Comparison of ENCODE assay signal across 10 cellular contexts in genomic region chr3:45560270-45561020, GRCh38. TPM values are rescaled to one million over a fixed set of nuclear protein-coding genes. Genes with fewer than 3 reads are reported as not detected.
A peak's percentile ranks its signal among the peaks of the same experiment; 100 is the strongest.
DNase-seq lines count a peak whose midpoint lies in the region; ATAC-seq and TF ChIP-seq lines count a peak whose summit lies in the region.
"Had no signal": no experiment of that assay in that cellular context is flagged by ENCODE, and none has a peak within 500 bp of the region (broad histone marks: within the 10 kb centered on the region; RNA-seq: fewer than 3 reads in every experiment).

No MANE protein-coding gene starts in this region.

- no peak overlapping the region for H3K9ac ChIP-seq in neural progenitor cell

- no peak overlapping the region for H3K4me3 Mint-ChIP-seq in neural progenitor cell
- H3K4me3 Mint-ChIP-seq: activated T-helper 1 cell treated with anti-CD3 and anti-CD28 coated beads, Interleukin-12 subunit alpha, Interleukin-12 subunit beta, Interleukin-2, Interleukin-4 antibody, amounts not matched to agents 30 ng/mL and 10 ng/mL and 1 ng/mL, durations not matched to agents 14 hours and 24 hours and 36 hours had no signal

- H3K4me1 Mint-ChIP-seq in neural progenitor cell: no peaks in the 10 kb centered on the region

- TF ChIP-seq CTCF in neural progenitor cell (IDR thresholded peaks at IDR 0.05): no peak
- no peak for TF ChIP-seq CTCF in upper lobe of right lung (IDR thresholded peaks at IDR 0.05)
- no peak for TF ChIP-seq CTCF in A673 (conservative IDR thresholded peaks at IDR 0.05; ENCODE audit: low read depth, low read length)

- no peaks in the 10 kb centered on the region for H3K79me2 ChIP-seq in neural progenitor cell (ENCODE audit: low read depth)

- no TSS peak for BruUV-seq in A673 (replicated peaks; lab: Mats Ljungman, UMichigan)

- POLR2A ChIA-PET in A673 (lab: Charles Lee; ENCODE audit: low non-redundant PET): no interaction called here

- intact Hi-C loops in upper lobe of right lung (cut with DNase I): no loop called here
- intact Hi-C loops in A673 (cut with micrococcal nuclease; ENCODE audit: unreplicated experiment): no loop called here

- no peaks in the 10 kb centered on the region for H3F3A ChIP-seq in neural progenitor cell (ENCODE audit: low read depth)

- peak in 40 of 56 donors; percentile 30 to 79 (median 52) for DNase-seq in amygdala (lab: John Stamatoyannopoulos, UW)
- peak; percentile 84 for DNase-seq in globus pallidus (ENCODE audit: low spot score)
- DNase-seq in neural progenitor cell (ENCODE audit: low spot score): no peak
- DNase-seq in upper lobe of right lung: no peak
- no peak for DNase-seq in A673 (ENCODE audit: low spot score)
- DNase-seq: glutamatergic neuron had no signal

- H3K9me3 Mint-ChIP-seq in neural progenitor cell: no peaks in the 10 kb centered on the region
- H3K9me3 Mint-ChIP-seq: activated T-helper 1 cell treated with anti-CD3 and anti-CD28 coated beads, Interleukin-12 subunit alpha, Interleukin-12 subunit beta, Interleukin-2, Interleukin-4 antibody, amounts not matched to agents 30 ng/mL and 10 ng/mL and 1 ng/mL, durations not matched to agents 14 hours and 24 hours and 36 hours had no signal

- H3K4me1 ChIP-seq in neural progenitor cell (no peaks in the 10 kb centered on the region), upper lobe of right lung (peaks cover 18% of the 10 kb centered on the region), A673 (ENCODE audit: insufficient read depth, low read length, poor library complexity, severe bottlenecking) (no peaks in the 10 kb centered on the region)

- no peak overlapping the region for H2AFZ ChIP-seq in neural progenitor cell (replicated peaks)

- H3K27ac Mint-ChIP-seq in neural progenitor cell: peak overlapping the region; percentile 48
- H3K27ac Mint-ChIP-seq: activated T-helper 1 cell treated with anti-CD3 and anti-CD28 coated beads, Interleukin-12 subunit alpha, Interleukin-12 subunit beta, Interleukin-2, Interleukin-4 antibody, amounts not matched to agents 30 ng/mL and 10 ng/mL and 1 ng/mL, durations not matched to agents 14 hours and 24 hours and 36 hours had no signal

- no peak overlapping the region for H3K4me3 ChIP-seq in neural progenitor cell
- no peak overlapping the region for H3K4me3 ChIP-seq in upper lobe of right lung
- H3K4me3 ChIP-seq in A673 (ENCODE audit: low read depth, low read length, poor library complexity, severe bottlenecking): no peak overlapping the region

- CTCF ChIA-PET in A673 (lab: Charles Lee): no interaction called here

- no peak overlapping the region for H3K4me2 ChIP-seq in neural progenitor cell

- ATAC-seq in upper lobe of right lung (peak; percentile 72), GM21447 (IDR thresholded peaks at IDR 0.05; ENCODE audit: unreplicated experiment) (no peak), HG03432 (IDR thresholded peaks at IDR 0.05; ENCODE audit: unreplicated experiment) (no peak), HG02798 (IDR thresholded peaks at IDR 0.05; ENCODE audit: poor library complexity, unreplicated experiment) (no peak)

- H3K36me3 Mint-ChIP-seq in neural progenitor cell: no peaks in the 10 kb centered on the region

- no peaks in the 10 kb centered on the region for H3K27me3 ChIP-seq in neural progenitor cell
- H3K27me3 ChIP-seq in upper lobe of right lung: no peaks in the 10 kb centered on the region
- no peaks in the 10 kb centered on the region for H3K27me3 ChIP-seq in A673 (replicated peaks; ENCODE audit: insufficient read depth, low read depth, low read length, poor library complexity)

- H4K20me1 ChIP-seq in neural progenitor cell (ENCODE audit: low read depth): no peaks in the 10 kb centered on the region

- H3K36me3 ChIP-seq in neural progenitor cell (no peaks in the 10 kb centered on the region), upper lobe of right lung (no peaks in the 10 kb centered on the region), A673 (ENCODE audit: insufficient read depth, low read length, poor library complexity, severe bottlenecking) (no peaks in the 10 kb centered on the region)

- H3K9me3 ChIP-seq in neural progenitor cell (ENCODE audit: low read depth) (no peaks in the 10 kb centered on the region), upper lobe of right lung (no peaks in the 10 kb centered on the region), A673 (ENCODE audit: low read depth, low read length, poor library complexity, severe bottlenecking) (no peaks in the 10 kb centered on the region)

- peaks cover 2% of the 10 kb centered on the region for H3K27me3 Mint-ChIP-seq in neural progenitor cell (ENCODE audit: insufficient read depth, low read depth)

- H3K27ac ChIP-seq in neural progenitor cell (no peak overlapping the region), upper lobe of right lung (peak overlapping the region; percentile 74), A673 (ENCODE audit: low read depth, low read length, poor library complexity, severe bottlenecking) (no peak overlapping the region)

RNA-seq across cellular contexts. Expression of gene LIMD1, which starts 34.1 kb away (rescaled TPM):
- total RNA-seq in neural progenitor cell (ENCODE audit: low replicate concordance) (10.0 and 14.8 TPM in 2 replicates), upper lobe of right lung (103 TPM), A673 (2021) (18.5 and 20.7 TPM in 2 replicates)

Comparison
In these comparisons a context has a peak if more than half of its experiments do, and no peak if none do; other contexts are left out.
1. DNase-seq: peak in amygdala (40 of 56) and globus pallidus (single experiment); none in neural progenitor cell (single experiment), upper lobe of right lung (single experiment) and A673 (single experiment).